ENCODE assay signal across 1 cellular context in the genomic region with DNA sequence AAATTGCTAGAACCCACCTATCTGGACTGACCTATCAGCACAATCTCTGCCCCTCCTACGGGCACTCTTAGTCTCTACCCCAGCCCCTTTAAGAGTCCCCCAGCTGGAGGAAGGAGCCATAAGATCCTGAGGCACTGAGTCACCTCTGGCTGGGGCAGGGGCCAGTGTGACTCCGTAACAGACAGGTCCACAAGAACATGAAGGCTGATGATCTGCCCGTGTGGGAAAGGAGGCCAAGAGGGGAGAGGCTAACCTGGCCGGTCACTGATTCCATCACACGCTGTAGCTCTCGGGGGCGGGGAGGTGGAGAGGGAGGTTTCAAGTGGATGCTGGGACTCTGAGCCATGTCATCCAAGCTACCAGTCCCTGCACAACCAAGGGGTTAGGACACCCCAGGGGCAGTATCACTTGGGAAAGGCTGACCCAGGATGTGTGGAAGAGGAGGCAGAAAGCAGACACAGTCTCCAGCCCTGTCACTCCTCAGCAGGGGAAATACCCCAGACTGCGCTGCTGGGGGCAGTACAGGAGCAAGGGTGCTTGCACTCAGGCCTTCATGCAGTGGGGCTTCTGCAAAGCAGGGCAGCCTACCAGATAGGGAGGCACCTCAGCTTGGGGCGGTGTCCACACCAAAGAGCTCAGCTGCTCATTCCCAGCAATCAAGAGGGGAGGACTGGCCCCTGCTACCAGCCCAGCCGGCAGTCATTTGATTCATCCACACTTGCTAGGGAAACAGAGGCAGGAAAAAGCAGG.
TF ChIP-seq lines count a peak whose summit lies in the region.

No MANE protein-coding gene starts in this region.

TF ChIP-seq in A549, 52 proteins besides CTCF, POLR2A, EP300 and RAD21 (continued from another document):
- no peak for TF ChIP-seq ZC3H11A (IDR thresholded peaks at IDR 0.05)
- no peak for TF ChIP-seq PHF8 (IDR thresholded peaks at IDR 0.05; ENCODE audit: borderline replicate concordance, low read depth)
- TF ChIP-seq FOSL2 (IDR thresholded peaks at IDR 0.05): no peak
- no peak for TF ChIP-seq FOSL2 (CRISPR knock-in tag; IDR thresholded peaks at IDR 0.05)
- no peak for TF ChIP-seq HOXB13 (CRISPR knock-in tag; IDR thresholded peaks at IDR 0.05; ENCODE audit: low read depth)
- no peak for TF ChIP-seq TP53 (CRISPR knock-in tag; IDR thresholded peaks at IDR 0.05)
- TF ChIP-seq JUN (IDR thresholded peaks at IDR 0.05): no peak
- TF ChIP-seq HOXA7 (CRISPR knock-in tag; IDR thresholded peaks at IDR 0.05): no peak
- no peak for TF ChIP-seq SREBF2 (IDR thresholded peaks at IDR 0.05)
- no peak for TF ChIP-seq MAZ (IDR thresholded peaks at IDR 0.05; ENCODE audit: borderline replicate concordance, low read depth, low read length)
- no peak for TF ChIP-seq ZFP36 (IDR thresholded peaks at IDR 0.05; ENCODE audit: borderline replicate concordance, partially characterized antibody)
- no peak for TF ChIP-seq POLR2AphosphoS2 (conservative IDR thresholded peaks at IDR 0.05; ENCODE audit: low read length)
- TF ChIP-seq, protein P1, sequence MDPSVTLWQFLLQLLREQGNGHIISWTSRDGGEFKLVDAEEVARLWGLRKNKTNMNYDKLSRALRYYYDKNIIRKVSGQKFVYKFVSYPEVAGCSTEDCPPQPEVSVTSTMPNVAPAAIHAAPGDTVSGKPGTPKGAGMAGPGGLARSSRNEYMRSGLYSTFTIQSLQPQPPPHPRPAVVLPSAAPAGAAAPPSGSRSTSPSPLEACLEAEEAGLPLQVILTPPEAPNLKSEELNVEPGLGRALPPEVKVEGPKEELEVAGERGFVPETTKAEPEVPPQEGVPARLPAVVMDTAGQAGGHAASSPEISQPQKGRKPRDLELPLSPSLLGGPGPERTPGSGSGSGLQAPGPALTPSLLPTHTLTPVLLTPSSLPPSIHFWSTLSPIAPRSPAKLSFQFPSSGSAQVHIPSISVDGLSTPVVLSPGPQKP (IDR thresholded peaks at IDR 0.05; ENCODE audit: low read depth, low read length): no peak
